8 cellular contexts compared by ENCODE assay signal in the genomic region with DNA sequence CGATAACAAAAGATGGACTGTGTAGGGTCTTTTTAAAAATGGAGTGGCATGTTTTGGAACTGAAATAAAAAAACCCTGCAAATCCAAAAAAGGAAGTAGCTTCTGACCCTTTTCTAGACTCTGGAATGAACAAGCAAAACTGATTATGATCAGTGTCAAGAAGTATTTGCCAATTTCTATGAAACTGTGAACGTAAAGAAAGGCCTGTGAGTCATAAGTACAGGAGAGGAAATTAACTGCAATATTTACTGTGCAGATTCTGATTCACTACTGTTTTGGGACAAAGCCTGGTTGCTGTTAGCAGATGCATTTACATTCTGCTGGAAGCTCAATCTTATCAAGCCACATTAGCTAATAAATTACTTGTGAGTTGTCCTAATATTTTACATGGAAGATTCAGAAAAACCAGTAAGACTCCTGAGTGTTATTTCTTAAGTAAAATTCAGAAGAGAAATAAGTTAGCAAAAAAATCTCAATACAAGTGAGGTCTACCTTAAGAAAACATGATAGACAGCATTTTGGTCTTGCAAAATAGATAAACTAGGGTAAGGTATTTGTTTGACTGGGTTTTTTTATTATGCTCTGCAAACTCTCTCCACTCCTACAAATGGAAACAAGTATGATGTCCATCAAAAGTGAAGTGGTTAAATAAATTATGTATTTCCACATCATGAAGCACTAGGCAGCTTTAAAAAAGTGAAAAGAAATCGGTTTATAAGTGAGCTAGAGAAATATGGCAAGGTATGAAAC.
A peak's percentile ranks its signal among the peaks of the same experiment; 100 is the strongest.
DNase-seq lines count a peak whose midpoint lies in the region; ATAC-seq and TF ChIP-seq lines count a peak whose summit lies in the region.

No MANE protein-coding gene starts in this region.

- H3K4me3 Mint-ChIP-seq in MCF 10A (ENCODE audit: unreplicated experiment): peak overlapping the region; percentile 16
- peak overlapping the region; percentile 26 for H3K4me3 Mint-ChIP-seq in activated T-helper 2 cell treated with anti-CD3 and anti-CD28 coated beads, Interferon-gamma antibody, Interleukin-2, Interleukin-4, amounts not matched to agents 10 μg/mL and 5 μg/mL and 100 μg/mL, durations not matched to agents 14 hours and 24 hours and 36 hours (ENCODE audit: low read depth)

- peaks cover 34% of the 10 kb centered on the region for H3K36me3 Mint-ChIP-seq in MCF 10A (ENCODE audit: insufficient read depth, unreplicated experiment)
- peaks cover 41% of the 10 kb centered on the region for H3K36me3 Mint-ChIP-seq in activated T-helper 2 cell treated with anti-CD3 and anti-CD28 coated beads, Interferon-gamma antibody, Interleukin-2, Interleukin-4, amounts not matched to agents 10 μg/mL and 5 μg/mL and 100 μg/mL, durations not matched to agents 14 hours and 24 hours and 36 hours (ENCODE audit: low read depth)

- H3K27ac Mint-ChIP-seq in MCF 10A (ENCODE audit: low read depth, unreplicated experiment): peak overlapping the region; percentile 93
- H3K27ac Mint-ChIP-seq in activated T-helper 2 cell treated with anti-CD3 and anti-CD28 coated beads, Interferon-gamma antibody, Interleukin-2, Interleukin-4, amounts not matched to agents 10 μg/mL and 5 μg/mL and 100 μg/mL, durations not matched to agents 14 hours and 24 hours and 36 hours: peak overlapping the region; percentile 89

- no peaks in the 10 kb centered on the region for H3K27me3 ChIP-seq in breast epithelium

- TF ChIP-seq POLR2A in breast epithelium (IDR thresholded peaks at IDR 0.05): no peak

- no peaks in the 10 kb centered on the region for H3K36me3 ChIP-seq in breast epithelium

- no peaks in the 10 kb centered on the region for H3K27me3 Mint-ChIP-seq in MCF 10A (ENCODE audit: insufficient read depth, unreplicated experiment)
- H3K27me3 Mint-ChIP-seq in activated T-helper 2 cell treated with anti-CD3 and anti-CD28 coated beads, Interferon-gamma antibody, Interleukin-2, Interleukin-4, amounts not matched to agents 10 μg/mL and 5 μg/mL and 100 μg/mL, durations not matched to agents 14 hours and 24 hours and 36 hours (ENCODE audit: low read depth): no peaks in the 10 kb centered on the region

- POLR2A ChIA-PET in MCF 10A (lab: Yijun Ruan, JAX): interaction anchor here (0.8 to 2.5 kb wide), 12 partner anchors 11 to 329 kb away, joined by 3 to 47 read pairs (median 5); no protein-coding TSS in a partner anchor

- TF ChIP-seq CTCF in MCF 10A (IDR thresholded peaks at IDR 0.05; ENCODE audit: unreplicated experiment): no peak
- TF ChIP-seq CTCF in breast epithelium (IDR thresholded peaks at IDR 0.05): no peak

- CTCF ChIA-PET in MCF 10A (lab: Yijun Ruan, JAX): interaction anchor here (0.7 to 1.2 kb wide), 4 partner anchors 9 to 82 kb away, joined by 3 to 4 read pairs (median 3); no protein-coding TSS in a partner anchor

- peak overlapping the region in 1 of 2 donors; percentile 8 for H3K27ac ChIP-seq in breast epithelium

- intact Hi-C loops in MCF 10A (cut with micrococcal nuclease) (no loop called here), breast epithelium (cut with DNase I; ENCODE audit: low total_unique reads) (no loop called here), left colon (cut with DNase I, micrococcal nuclease) (no loop called here)
- intact Hi-C loops in activated T-helper 2 cell treated with anti-CD3 and anti-CD28 coated beads, Interferon-gamma antibody, Interleukin-2, Interleukin-4, amounts not matched to agents 10 μg/mL and 5 μg/mL and 100 μg/mL, durations not matched to agents 14 hours and 24 hours and 36 hours (cut with micrococcal nuclease): loop anchor here (1.0 to 5.0 kb wide), 5 partner anchors 8 to 93 kb away; no protein-coding TSS in a partner anchor

- TSS peak; percentile 82 for BruUV-seq in MCF 10A (replicated peaks; lab: Mats Ljungman, UMichigan)

- no peaks in the 10 kb centered on the region for H3K4me1 ChIP-seq in breast epithelium

- H3K4me1 Mint-ChIP-seq in MCF 10A (ENCODE audit: insufficient read depth, unreplicated experiment): peaks cover 12% of the 10 kb centered on the region
- peaks cover 49% of the 10 kb centered on the region for H3K4me1 Mint-ChIP-seq in activated T-helper 2 cell treated with anti-CD3 and anti-CD28 coated beads, Interferon-gamma antibody, Interleukin-2, Interleukin-4, amounts not matched to agents 10 μg/mL and 5 μg/mL and 100 μg/mL, durations not matched to agents 14 hours and 24 hours and 36 hours (ENCODE audit: low read depth)

- H3K4me3 ChIP-seq in breast epithelium: no peak overlapping the region

- DNase-seq in MCF 10A (ENCODE audit: unreplicated experiment) (peak; percentile 86), breast epithelium (ENCODE audit: low spot score in 2 of 2) (no peak), lung microvascular endothelial cell (ENCODE audit: low read depth in 2 of 2) (peak; percentile 70 to 94), cerebellar cortex (ENCODE audit: low spot score) (no peak), HuH-7.5 (ENCODE audit: low spot score) (no peak), left colon (no peak)
- no peak for DNase-seq in activated T-helper 2 cell treated with anti-CD3 and anti-CD28 coated beads, Interferon-gamma antibody, Interleukin-2, Interleukin-4, amounts not matched to agents 10 μg/mL and 5 μg/mL and 100 μg/mL, durations not matched to agents 14 hours and 24 hours and 36 hours (ENCODE audit: low spot score)

- ATAC-seq in HG03520 (IDR thresholded peaks at IDR 0.05; ENCODE audit: unreplicated experiment) (peak; percentile 85), left colon (no peak)

- no peaks in the 10 kb centered on the region for H3K9me3 Mint-ChIP-seq in MCF 10A (ENCODE audit: unreplicated experiment)
- H3K9me3 Mint-ChIP-seq in activated T-helper 2 cell treated with anti-CD3 and anti-CD28 coated beads, Interferon-gamma antibody, Interleukin-2, Interleukin-4, amounts not matched to agents 10 μg/mL and 5 μg/mL and 100 μg/mL, durations not matched to agents 14 hours and 24 hours and 36 hours: peaks cover under 1% of the 10 kb centered on the region

- H3K9me3 ChIP-seq in breast epithelium: no peaks in the 10 kb centered on the region

Comparison
In these comparisons a context has a peak if more than half of its experiments do, and no peak if none do; other contexts are left out.
1. DNase-seq: peak in MCF 10A (single experiment) and lung microvascular endothelial cell (2 of 2); none in breast epithelium (0 of 2), activated T-helper 2 cell treated with anti-CD3 and anti-CD28 coated beads, Interferon-gamma antibody, Interleukin-2, Interleukin-4, amounts not matched to agents 10 μg/mL and 5 μg/mL and 100 μg/mL, durations not matched to agents 14 hours and 24 hours and 36 hours (single experiment), cerebellar cortex (single experiment), HuH-7.5 (single experiment) and left colon (0 of 2).